Comparison of ENCODE assay signal across 15 cellular contexts in genomic region chr20:25452333-25452732, GRCh38. TPM values are rescaled to one million over a fixed set of nuclear protein-coding genes. Genes with fewer than 3 reads are reported as not detected.
DNase-seq lines count a peak whose midpoint lies in the region; ATAC-seq and TF ChIP-seq lines count a peak whose summit lies in the region.
"Had no signal": no experiment of that assay in that cellular context is flagged by ENCODE, and none has a peak within 500 bp of the region (broad histone marks: within the 10 kb centered on the region; RNA-seq: fewer than 3 reads in every experiment).

No MANE protein-coding gene starts in this region.

- H3K36me3 ChIP-seq in cardiac muscle cell (peaks cover 29% of the 10 kb centered on the region), esophagus muscularis mucosa (peaks cover 4 to 43% (median 11%) of the 10 kb centered on the region in 4 donors)

- H3K4me1 Mint-ChIP-seq in chondrocyte (ENCODE audit: low read depth), result peaks cover 5% of the 10 kb centered on the region
- H3K4me1 Mint-ChIP-seq in activated T-cell treated with anti-CD3 and anti-CD28 coated beads, Interleukin-2, amount 50 U/mL, for 4 hours (ENCODE audit: low read depth), result no peaks in the 10 kb centered on the region
- H3K4me1 Mint-ChIP-seq: CD4-positive, alpha-beta memory T cell; H9 had no signal

- H3K9me3 ChIP-seq in cardiac muscle cell (ENCODE audit: low read depth) (no peaks in the 10 kb centered on the region), esophagus muscularis mucosa (no peaks in the 10 kb centered on the region)

- H3K27ac ChIP-seq in cardiac muscle cell (peak overlapping the region; percentile 41), esophagus muscularis mucosa (replicated peaks in 1 of 4) (no peak overlapping the region)
- H3K27ac ChIP-seq: BLaER1 had no signal

- H3K27me3 ChIP-seq in cardiac muscle cell, result no peaks in the 10 kb centered on the region
- no peaks in the 10 kb centered on the region for H3K27me3 ChIP-seq in esophagus muscularis mucosa
- H3K27me3 ChIP-seq: BLaER1 had no signal

- H3K4me3 ChIP-seq in cardiac muscle cell (no peak overlapping the region), esophagus muscularis mucosa (no peak overlapping the region)
- H3K4me3 ChIP-seq: BLaER1, GM12878 had no signal

- ATAC-seq in left ventricle myocardium superior, result no peak
- no peak for ATAC-seq in activated T-cell treated with anti-CD3 and anti-CD28 coated beads, Interleukin-2, amount 50 U/mL, for 4 hours
- no peak for ATAC-seq in GM19467 (IDR thresholded peaks at IDR 0.05; ENCODE audit: unreplicated experiment)
- ATAC-seq: GM12878, HepG2 had no signal

- WGBS in esophagus muscularis mucosa, result 88% methylated on average over 6 of the region's 6 CpGs

- H3K27ac Mint-ChIP-seq in chondrocyte (ENCODE audit: unreplicated experiment), result no peak overlapping the region
- H3K27ac Mint-ChIP-seq: CD14-positive monocyte; CD4-positive, alpha-beta memory T cell; H9 had no signal

- H3K4me3 Mint-ChIP-seq in chondrocyte (ENCODE audit: unreplicated experiment), result no peak overlapping the region
- H3K4me3 Mint-ChIP-seq in activated T-cell treated with anti-CD3 and anti-CD28 coated beads, Interleukin-2, amount 50 U/mL, for 4 hours, result no peak overlapping the region
- H3K4me3 Mint-ChIP-seq: CD14-positive monocyte; CD4-positive, alpha-beta memory T cell; H9 had no signal

- TF ChIP-seq CTCF in cardiac muscle cell (IDR thresholded peaks at IDR 0.05; ENCODE audit: low read depth, low read length) (no peak), chondrocyte (IDR thresholded peaks at IDR 0.05) (no peak), esophagus muscularis mucosa (IDR thresholded peaks at IDR 0.05) (no peak)

- intact Hi-C loops in left ventricle myocardium superior (cut with micrococcal nuclease), result no loop called here
- intact Hi-C loops in esophagus muscularis mucosa (cut with DNase I), result no loop called here

- peaks cover 6% of the 10 kb centered on the region for H3K9me3 Mint-ChIP-seq in chondrocyte (ENCODE audit: low read depth)
- H3K9me3 Mint-ChIP-seq in activated T-cell treated with anti-CD3 and anti-CD28 coated beads, Interleukin-2, amount 50 U/mL, for 4 hours, result no peaks in the 10 kb centered on the region
- H3K9me3 Mint-ChIP-seq: CD4-positive, alpha-beta memory T cell had no signal

- no peaks in the 10 kb centered on the region for H3K27me3 Mint-ChIP-seq in chondrocyte (ENCODE audit: low read depth)
- H3K27me3 Mint-ChIP-seq in activated T-cell treated with anti-CD3 and anti-CD28 coated beads, Interleukin-2, amount 50 U/mL, for 4 hours (ENCODE audit: low read depth), result no peaks in the 10 kb centered on the region
- H3K27me3 Mint-ChIP-seq: CD4-positive, alpha-beta memory T cell had no signal

- no peaks in the 10 kb centered on the region for H3K4me1 ChIP-seq in cardiac muscle cell (ENCODE audit: low read depth)
- H3K4me1 ChIP-seq in esophagus muscularis mucosa, result no peaks in the 10 kb centered on the region
- H3K4me1 ChIP-seq: BLaER1 had no signal

- DNase-seq in cardiac muscle cell (ENCODE audit: low read depth in 1 of 2, low spot score in 1 of 2) (no peak), left ventricle myocardium superior (no peak), chondrocyte (ENCODE audit: low spot score) (peak; percentile 38), esophagus muscularis mucosa (ENCODE audit: extremely low spot score) (peak; percentile 26), middle frontal gyrus (ENCODE audit: extremely low spot score, low spot score) (no peak), D341Med (ENCODE audit: low spot score) (no peak)
- DNase-seq in activated T-cell treated with anti-CD3 and anti-CD28 coated beads, Interleukin-2, amount 50 U/mL, for 4 hours, result no peak
- DNase-seq: 8988T; CD4-positive, alpha-beta memory T cell; H9 had no signal

- no peak for TF ChIP-seq EP300 in esophagus muscularis mucosa (IDR thresholded peaks at IDR 0.05)

- H3K36me3 Mint-ChIP-seq in chondrocyte (ENCODE audit: low read depth), result peaks cover 33% of the 10 kb centered on the region
- H3K36me3 Mint-ChIP-seq in activated T-cell treated with anti-CD3 and anti-CD28 coated beads, Interleukin-2, amount 50 U/mL, for 4 hours (ENCODE audit: insufficient read depth), result peaks cover 9% of the 10 kb centered on the region

- no peak for TF ChIP-seq POLR2A in esophagus muscularis mucosa (IDR thresholded peaks at IDR 0.05; ENCODE audit: low read depth)

RNA-seq across cellular contexts. Expression of gene GINS1, which starts 44.9 kb away (rescaled TPM):
- total RNA-seq in cardiac muscle cell (9.6 and 13.4 TPM in 2 replicates), left ventricle myocardium superior (0.94 TPM), chondrocyte (3.5 to 7.3 TPM (median 4.9 TPM) in 3 replicates), esophagus muscularis mucosa (under 1 TPM; 0.33 to 0.63 (median 0.47) TPM)
- polyA plus RNA-seq in cardiac muscle cell, result 9.9 and 10.5 TPM in 2 replicates
- total RNA-seq in activated T-cell treated with anti-CD3 and anti-CD28 coated beads, Interleukin-2, amount 50 U/mL, for 4 hours, result 10 to 100 TPM; 15.3 to 25.4 (median 18.3) TPM

Comparison
In these comparisons a context has a peak if more than half of its experiments do, and no peak if none do; other contexts are left out.
1. DNase-seq: peak in chondrocyte (single experiment) and esophagus muscularis mucosa (single experiment); none in cardiac muscle cell (0 of 2), left ventricle myocardium superior (single experiment), activated T-cell treated with anti-CD3 and anti-CD28 coated beads, Interleukin-2, amount 50 U/mL, for 4 hours (single experiment), middle frontal gyrus (single experiment) and D341Med (single experiment).